In the genomic region with DNA sequence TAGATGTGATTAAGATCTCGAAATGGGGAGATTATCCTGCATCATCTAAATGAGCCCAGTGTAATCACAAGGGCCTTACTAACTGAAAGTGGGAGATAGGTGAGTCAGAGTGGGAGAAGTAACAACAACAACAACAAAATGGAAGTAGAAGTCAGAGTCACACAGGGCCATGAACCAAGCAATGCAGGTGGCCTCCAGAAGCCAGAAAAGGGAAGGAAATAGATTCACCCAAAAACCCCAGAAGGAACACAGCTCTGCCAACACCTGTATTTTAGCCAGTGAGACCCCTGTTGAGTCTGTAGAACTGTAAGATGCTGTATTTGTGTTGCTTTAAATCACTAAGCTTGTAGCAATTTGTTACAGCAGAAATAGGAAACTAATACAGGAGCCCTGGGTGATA, we compare ENCODE assay signal across 9 cellular contexts. TPM values are rescaled to one million over a fixed set of nuclear protein-coding genes. Genes with fewer than 3 reads are reported as not detected.
A peak's percentile ranks its signal among the peaks of the same experiment; 100 is the strongest.
DNase-seq lines count a peak whose midpoint lies in the region; ATAC-seq and TF ChIP-seq lines count a peak whose summit lies in the region.
"Had no signal": no experiment of that assay in that cellular context is flagged by ENCODE, and none has a peak within 500 bp of the region (broad histone marks: within the 10 kb centered on the region; RNA-seq: fewer than 3 reads in every experiment).

No MANE protein-coding gene starts in this region.

- TF ChIP-seq CTCF in HEK293 (tag by site-specific recombination; IDR thresholded peaks at IDR 0.05), result no peak

- CTCF ChIA-PET in HEK293 (lab: Yijun Ruan, JAX) (interaction anchor here (1.6 to 2.2 kb wide), 2 partner anchors 15 to 86 kb away, joined by 7 to 14 read pairs; no protein-coding TSS in a partner anchor), T-cell (lab: Charles Lee) (interaction anchor here in 1 of 2 donors (1.0 kb wide), 1 partner anchor 122 kb away, joined by 3 read pairs; no protein-coding TSS in a partner anchor)

- no peak for ATAC-seq in T-cell (replicated peaks in 1 of 4)

- H3K27me3 Mint-ChIP-seq in T-cell, result no peaks in the 10 kb centered on the region

- TF ChIP-seq POLR2A in GM15510 (IDR thresholded peaks at IDR 0.05; ENCODE audit: borderline replicate concordance, extremely low read depth, insufficient read length), result peak; percentile 6

- in situ Hi-C loops in G401 (cut with HindIII; ENCODE audit: low sequenced_read_pairs), result no loop called here

- POLR2A ChIA-PET in HEK293 (lab: Yijun Ruan, JAX), result no interaction called here
- POLR2A ChIA-PET in T-cell (lab: Charles Lee), result no interaction called here

- H3K4me1 Mint-ChIP-seq in T-cell, result peaks cover 65 to 85% (median 75%) of the 10 kb centered on the region in 3 donors

- peaks cover 46% of the 10 kb centered on the region for H3K36me3 Mint-ChIP-seq in T-cell

- no peaks in the 10 kb centered on the region for H3K27me3 ChIP-seq in mucosa of stomach (ENCODE audit: control insufficient read depth, insufficient read depth, low read length)

- no peaks in the 10 kb centered on the region for H3K9me3 ChIP-seq in HEK293 (ENCODE audit: control insufficient read depth, insufficient read depth, low read depth, low read length)
- H3K9me3 ChIP-seq in mucosa of stomach (ENCODE audit: control insufficient read depth, low read length), result no peaks in the 10 kb centered on the region

- H3K27ac ChIP-seq in HEK293 (ENCODE audit: extremely low read depth, low read depth, low read length), result no peak overlapping the region

- peak overlapping the region; percentile 98 for H3K9ac ChIP-seq in mucosa of stomach (ENCODE audit: low read length)

- peak overlapping the region; percentile 96 to 100 for H3K27ac Mint-ChIP-seq in T-cell

- H3K4me3 ChIP-seq in HEK293 (ENCODE audit: low read depth, low read length), result no peak overlapping the region
- peak overlapping the region; percentile 97 for H3K4me3 ChIP-seq in mucosa of stomach (ENCODE audit: low read length)

- peaks cover 6 to 56% of the 10 kb centered on the region in 2 experiments; a peak in 2 of 3 replicates for H3K36me3 ChIP-seq in HEK293 (ENCODE audit: control insufficient read depth in 2 of 2, insufficient read depth in 1 of 2, low read length in 2 of 2)
- H3K36me3 ChIP-seq in mucosa of stomach (ENCODE audit: control insufficient read depth, insufficient read depth, low read length), result peaks cover 44% of the 10 kb centered on the region

- DNase-seq in T-cell (no peak), COLO668 (lab: John Stamatoyannopoulos, UW; ENCODE audit: unreplicated experiment) (no peak), G401 (ENCODE audit: low spot score) (no peak), NCI-H187 (lab: John Stamatoyannopoulos, UW) (no peak), HuH-7.5 (ENCODE audit: low spot score) (no peak)

- peaks cover 18% of the 10 kb centered on the region for H3K4me1 ChIP-seq in HEK293 (ENCODE audit: control insufficient read depth, insufficient read depth, low read length)
- peaks cover 73% of the 10 kb centered on the region for H3K4me1 ChIP-seq in mucosa of stomach (ENCODE audit: control insufficient read depth, insufficient read depth, low read length)

- H3K9me3 Mint-ChIP-seq in T-cell, result no peaks in the 10 kb centered on the region

- H3K4me3 Mint-ChIP-seq in T-cell, result peak overlapping the region; percentile 89 to 96 (median 91)

TF ChIP-seq in HEK293, 187 proteins besides CTCF, POLR2A, EP300 and RAD21:
- peak; percentile 44; the same call in 1 of the 2 replicates for TF ChIP-seq PRDM1 (tag by site-specific recombination; IDR thresholded peaks at IDR 0.05)
- TF ChIP-seq ZBTB8A (tag by site-specific recombination; IDR thresholded peaks at IDR 0.05), result no peak
- no peak for TF ChIP-seq ZNF404 (tag by site-specific recombination; IDR thresholded peaks at IDR 0.05)
- TF ChIP-seq, protein P1, sequence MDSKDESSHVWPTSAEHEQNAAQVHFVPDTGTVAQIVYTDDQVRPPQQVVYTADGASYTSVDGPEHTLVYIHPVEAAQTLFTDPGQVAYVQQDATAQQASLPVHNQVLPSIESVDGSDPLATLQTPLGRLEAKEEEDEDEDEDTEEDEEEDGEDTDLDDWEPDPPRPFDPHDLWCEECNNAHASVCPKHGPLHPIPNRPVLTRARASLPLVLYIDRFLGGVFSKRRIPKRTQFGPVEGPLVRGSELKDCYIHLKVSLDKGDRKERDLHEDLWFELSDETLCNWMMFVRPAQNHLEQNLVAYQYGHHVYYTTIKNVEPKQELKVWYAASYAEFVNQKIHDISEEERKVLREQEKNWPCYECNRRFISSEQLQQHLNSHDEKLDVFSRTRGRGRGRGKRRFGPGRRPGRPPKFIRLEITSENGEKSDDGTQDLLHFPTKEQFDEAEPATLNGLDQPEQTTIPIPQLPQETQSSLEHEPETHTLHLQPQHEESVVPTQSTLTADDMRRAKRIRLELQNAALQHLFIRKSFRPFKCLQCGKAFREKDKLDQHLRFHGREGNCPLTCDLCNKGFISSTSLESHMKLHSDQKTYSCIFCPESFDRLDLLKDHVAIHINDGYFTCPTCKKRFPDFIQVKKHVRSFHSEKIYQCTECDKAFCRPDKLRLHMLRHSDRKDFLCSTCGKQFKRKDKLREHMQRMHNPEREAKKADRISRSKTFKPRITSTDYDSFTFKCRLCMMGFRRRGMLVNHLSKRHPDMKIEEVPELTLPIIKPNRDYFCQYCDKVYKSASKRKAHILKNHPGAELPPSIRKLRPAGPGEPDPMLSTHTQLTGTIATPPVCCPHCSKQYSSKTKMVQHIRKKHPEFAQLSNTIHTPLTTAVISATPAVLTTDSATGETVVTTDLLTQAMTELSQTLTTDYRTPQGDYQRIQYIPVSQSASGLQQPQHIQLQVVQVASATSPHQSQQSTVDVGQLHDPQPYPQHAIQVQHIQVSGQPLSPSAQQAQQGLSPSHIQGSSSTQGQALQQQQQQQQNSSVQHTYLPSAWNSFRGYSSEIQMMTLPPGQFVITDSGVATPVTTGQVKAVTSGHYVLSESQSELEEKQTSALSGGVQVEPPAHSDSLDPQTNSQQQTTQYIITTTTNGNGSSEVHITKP (tag by site-specific recombination; IDR thresholded peaks at IDR 0.05), result peak; percentile 68
- TF ChIP-seq OSR2 (tag by site-specific recombination; IDR thresholded peaks at IDR 0.05), result peak; percentile 34; the same call in 1 of the 2 replicates

RNA-seq across cellular contexts. Expression of a gene that starts 4.1 kb away (rescaled TPM):
- 100 to 1,000 TPM; 210 to 372 (median 245) TPM for total RNA-seq in T-cell
- 27.1 and 49.8 TPM in 2 replicates for total RNA-seq in G401 (2014; rRNA removed; shearing (Covaris generic))

RNA-seq across cellular contexts. Expression of a gene that starts 21.3 kb away (rescaled TPM):
- 1 to 10 TPM; 1.2 to 4.7 (median 1.5) TPM for total RNA-seq in T-cell
- not detected in 2 replicates for total RNA-seq in G401 (2014; rRNA removed; shearing (Covaris generic))

RNA-seq across cellular contexts. Expression of a gene that starts 24.2 kb away (rescaled TPM):
- total RNA-seq in T-cell, result under 1 TPM in 3 of 5 donors, not detected in 2; 0.06 to 0.16 (median 0.12) TPM
- total RNA-seq in G401 (2014; rRNA removed; shearing (Covaris generic)), result not detected in 2 replicates

RNA-seq across cellular contexts. Expression of a gene that starts 32.8 kb away (rescaled TPM):
- total RNA-seq in T-cell, result not detected
- total RNA-seq in G401 (2014; rRNA removed; shearing (Covaris generic)), result not detected in 2 replicates
- total RNA-seq: temporal lobe had no signal

RNA-seq across cellular contexts. Expression of a gene that starts 58.8 kb away (rescaled TPM):
- total RNA-seq in T-cell, result not detected
- not detected in 2 replicates for total RNA-seq in G401 (2014; rRNA removed; shearing (Covaris generic))
- total RNA-seq: temporal lobe had no signal
